In the genomic region with DNA sequence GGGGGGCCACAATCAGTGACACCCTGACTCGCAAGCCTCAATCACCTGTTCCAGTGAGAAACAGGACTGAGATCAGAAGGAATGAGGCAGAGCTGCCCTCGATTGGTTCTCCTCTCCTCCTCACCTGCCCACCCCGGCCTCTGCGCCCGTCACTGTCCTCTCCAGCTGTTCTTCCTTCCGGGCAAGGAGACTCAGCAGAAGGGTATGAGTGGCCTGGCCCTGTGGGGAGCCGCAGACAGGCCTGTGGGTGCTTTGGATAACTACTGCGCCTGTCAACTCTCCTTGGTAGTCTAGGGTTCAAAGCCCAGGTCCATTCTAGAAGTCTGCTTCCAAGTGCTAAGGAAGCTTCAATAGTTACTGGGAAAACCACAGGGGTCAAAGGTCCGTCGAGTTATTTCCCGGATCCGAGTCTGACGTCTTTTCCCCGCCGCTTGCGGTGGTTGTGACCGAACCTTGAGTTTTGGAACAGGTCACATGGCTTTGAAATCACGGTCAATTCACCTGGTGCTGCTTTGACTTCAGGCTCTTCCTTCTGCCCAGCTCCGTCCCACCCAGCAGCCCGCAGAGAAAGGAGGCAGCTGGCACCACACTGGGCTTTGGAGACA, we compare ENCODE assay signal across 20 cellular contexts. TPM values are rescaled to one million over a fixed set of nuclear protein-coding genes. Genes with fewer than 3 reads are reported as not detected.
"Had no signal": no experiment of that assay in that cellular context is flagged by ENCODE, and none has a peak within 500 bp of the region (broad histone marks: within the 10 kb centered on the region; RNA-seq: fewer than 3 reads in every experiment).

No MANE protein-coding gene starts in this region.

- H3K27me3 ChIP-seq: left lung had no signal

- H3K4me3 ChIP-seq: left lung, prostate gland, skin epidermis, stomach had no signal

- H3K9me3 ChIP-seq: left lung, prostate gland, stomach had no signal

- H3K4me1 ChIP-seq: prostate gland had no signal

- H3K36me3 ChIP-seq: left lung, prostate gland, stomach had no signal

- ATAC-seq: activated T-cell treated with anti-CD3 and anti-CD28 coated beads, Interleukin-2, amount 50 U/mL, for 72 hours; effector memory CD8-positive, alpha-beta T cell; left lung; right cardiac atrium had no signal

- H3K27ac ChIP-seq: left lung, prostate gland, skin epidermis, stomach had no signal

- DNase-seq: activated CD4-positive, alpha-beta T cell treated with anti-CD3 and anti-CD28 coated beads, Interleukin-2, amount 50 U/mL, for 4 hours; activated effector memory CD4-positive, alpha-beta T cell treated with anti-CD3 and anti-CD28 coated beads, Interleukin-2, amount 50 U/mL, for 16 hours; activated naive CD4-positive, alpha-beta T cell treated with anti-CD3 and anti-CD28 coated beads, Interleukin-2, amount 50 U/mL, for 16 hours; activated T-cell treated with anti-CD3 and anti-CD28 coated beads, Interleukin-2, amount 50 U/mL, for 72 hours; aorta; effector memory CD8-positive, alpha-beta T cell; foreskin fibroblast; glutamatergic neuron; hypothalamus; kidney; left lung; midbrain; naive B cell; right cardiac atrium; stimulated activated CD4-positive, alpha-beta T cell treated with anti-CD3 and anti-CD28 coated beads, Interleukin-4, amount 100 ng/mL, for 1 hour; stomach; T-helper 2 cell had no signal

RNA-seq across cellular contexts. Expression of a gene that starts 8.3 kb away (rescaled TPM):
- total RNA-seq: activated CD8-positive, alpha-beta memory T cell treated with anti-CD3 and anti-CD28 coated beads for 36 hours had no signal
